ENCODE assay signal across 25 cellular contexts in genomic region chr11:18061351-18061750, GRCh38.
"Had no signal": no experiment of that assay in that cellular context is flagged by ENCODE, and none has a peak within 500 bp of the region (broad histone marks: within the 10 kb centered on the region; RNA-seq: fewer than 3 reads in every experiment).

No MANE protein-coding gene starts in this region.

- H3K27ac ChIP-seq: brain microvascular endothelial cell, coronary artery, dorsolateral prefrontal cortex, esophagus squamous epithelium, gastroesophageal sphincter had no signal

- H3K27me3 ChIP-seq: brain microvascular endothelial cell, dorsolateral prefrontal cortex, esophagus squamous epithelium, gastroesophageal sphincter had no signal

- H3K9me3 ChIP-seq: esophagus squamous epithelium, gastroesophageal sphincter had no signal

- H3K4me3 ChIP-seq: coronary artery, dorsolateral prefrontal cortex, esophagus squamous epithelium, gastroesophageal sphincter had no signal

- FAIRE-seq: astrocyte, bronchial epithelial cell had no signal

- H3K4me1 ChIP-seq: esophagus squamous epithelium, gastroesophageal sphincter had no signal

- H3K36me3 ChIP-seq: brain microvascular endothelial cell, esophagus squamous epithelium had no signal

- DNase-seq: activated B cell treated with CpG ODN at 0.5 μM for 24 hours; activated CD4-positive, alpha-beta T cell treated with anti-CD3 and anti-CD28 coated beads for 48 hours; activated CD4-positive, alpha-beta T cell treated with anti-CD3 and anti-CD28 coated beads, Interleukin-2, amount 50 U/mL, for 1 hour; activated CD4-positive, alpha-beta T cell treated with anti-CD3 and anti-CD28 coated beads, Interleukin-2, amount 50 U/mL, for 48 hours; activated CD8-positive, alpha-beta memory T cell treated with anti-CD3 and anti-CD28 coated beads for 24 hours; activated CD8-positive, alpha-beta T cell treated with anti-CD3 and anti-CD28 coated beads for 36 hours; activated effector memory CD4-positive, alpha-beta T cell treated with Interleukin-2 at 50 U/mL for 16 hours; activated gamma-delta T cell treated with Interleukin-2 at 50 U/mL for 16 hours; activated naive CD4-positive, alpha-beta T cell treated with anti-CD3 and anti-CD28 coated beads, Interleukin-2, amount 50 U/mL, for 16 hours; activated naive CD4-positive, alpha-beta T cell treated with Interleukin-2 at 50 U/mL for 16 hours; activated T-cell treated with anti-CD3 and anti-CD28 coated beads, Interleukin-2, amount 50 U/mL, for 4 hours; amniotic stem cell; anterior cingulate cortex; brain microvascular endothelial cell; dorsolateral prefrontal cortex; effector memory CD4-positive, alpha-beta T cell; esophagus squamous epithelium; foreskin melanocyte; T-helper 2 cell had no signal

- ATAC-seq: activated CD4-positive, CD25-positive, alpha-beta regulatory T cell treated with anti-CD3 and anti-CD28 coated beads, Interleukin-2, amount 50 U/mL, for 24 hours; activated CD8-positive, alpha-beta T cell treated with anti-CD3 and anti-CD28 coated beads for 36 hours; activated T-cell treated with anti-CD3 and anti-CD28 coated beads, Interleukin-2, amount 50 U/mL, for 4 hours; activated T-helper 17 cell treated with anti-CD3 and anti-CD28 coated beads, Interleukin-2, amount 50 U/mL, for 72 hours; gastroesophageal sphincter had no signal
